Comparison of ENCODE assay signal across 15 cellular contexts in the genomic region with DNA sequence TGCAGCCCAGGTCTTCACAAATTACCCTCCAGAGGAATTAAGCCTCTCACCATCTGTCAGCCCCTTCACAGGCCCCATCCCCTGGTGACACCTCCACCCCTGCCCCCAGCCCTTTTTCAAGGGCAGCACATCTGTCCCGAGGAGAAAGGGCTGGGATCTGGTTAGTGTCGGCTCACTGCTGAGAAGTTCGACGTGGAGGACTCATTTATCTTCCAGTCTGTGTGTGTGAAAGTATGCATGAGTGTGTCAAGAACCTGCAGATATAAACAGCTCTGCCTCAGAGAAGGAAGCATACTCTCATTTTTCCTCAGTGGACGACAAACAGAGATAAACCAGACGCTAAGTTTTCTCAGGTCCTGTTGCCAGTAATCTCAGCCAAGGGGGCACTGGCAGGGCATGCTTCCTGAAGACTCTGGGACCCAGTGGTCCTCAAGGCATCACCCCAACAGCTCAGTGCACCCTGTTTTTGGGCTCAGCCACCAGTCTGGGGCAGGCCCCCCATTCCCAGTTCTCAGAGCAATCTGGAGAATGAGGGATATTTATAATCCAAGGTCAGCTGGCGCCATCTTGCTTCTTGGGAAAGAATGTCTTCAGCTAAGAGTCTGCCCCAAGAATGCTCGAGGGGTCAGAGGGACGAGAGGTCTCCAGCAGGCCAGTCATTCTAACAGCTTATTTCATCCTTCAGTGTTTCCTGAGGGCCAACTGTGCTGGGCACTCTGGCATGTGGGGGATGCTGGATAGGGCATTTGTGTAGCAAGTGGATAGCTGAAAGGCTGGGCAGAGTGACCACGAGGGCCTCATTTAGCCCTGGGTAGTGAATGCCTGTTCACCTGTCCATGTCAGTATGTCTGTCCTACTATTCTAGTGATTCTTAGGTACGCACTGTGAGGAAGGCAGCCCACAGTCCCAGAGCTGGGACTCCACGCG.
DNase-seq lines count a peak whose midpoint lies in the region; ATAC-seq and TF ChIP-seq lines count a peak whose summit lies in the region.
"Had no signal": no experiment of that assay in that cellular context is flagged by ENCODE, and none has a peak within 500 bp of the region (broad histone marks: within the 10 kb centered on the region; RNA-seq: fewer than 3 reads in every experiment).

No MANE protein-coding gene starts in this region.

- no peak overlapping the region for H3K9ac ChIP-seq in OCI-LY3 (ENCODE audit: low read length)

- intact Hi-C loops in Right ventricle myocardium superior (cut with DNase I), result no loop called here

- H4K20me1 ChIP-seq in OCI-LY3 (ENCODE audit: insufficient read depth, low read length) (no peaks in the 10 kb centered on the region), osteoblast (ENCODE audit: insufficient read depth, low read length) (no peaks in the 10 kb centered on the region)

- H3K79me2 ChIP-seq in OCI-LY3 (ENCODE audit: low read length) (no peaks in the 10 kb centered on the region), osteoblast (ENCODE audit: insufficient read depth, low read length) (no peaks in the 10 kb centered on the region)

- ATAC-seq in Right ventricle myocardium superior (ENCODE audit: poor library complexity), result peak; percentile 48
- no peak for ATAC-seq in HG02571 (IDR thresholded peaks at IDR 0.05; ENCODE audit: unreplicated experiment)
- ATAC-seq: left lobe of liver had no signal

- H3K4me2 ChIP-seq in OCI-LY3 (ENCODE audit: low read length) (no peak overlapping the region), osteoblast (ENCODE audit: insufficient read depth, low read length) (no peak overlapping the region)

- no peak overlapping the region for H2AFZ ChIP-seq in OCI-LY3 (ENCODE audit: low read depth, low read length)
- no peak overlapping the region for H2AFZ ChIP-seq in osteoblast (ENCODE audit: low read length)

- H3K27ac ChIP-seq in OCI-LY3 (ENCODE audit: low read length), result no peak overlapping the region
- no peak overlapping the region for H3K27ac ChIP-seq in osteoblast (ENCODE audit: low read depth, low read length)
- H3K27ac ChIP-seq: neutrophil, upper lobe of left lung had no signal

- TF ChIP-seq CTCF in OCI-LY3 (IDR thresholded peaks at IDR 0.05; ENCODE audit: low read depth, low read length) (0 out of 2 replicates have a peak, but pooled peaks have one; percentile 5), osteoblast (IDR thresholded peaks at IDR 0.05; ENCODE audit: extremely low read depth, low read depth, low read length) (peak; percentile 24), GM10266 (IDR thresholded peaks at IDR 0.05; ENCODE audit: control insufficient read depth, insufficient read depth, low read depth, missing control alignments) (no peak)

- H3K4me1 ChIP-seq in OCI-LY3 (ENCODE audit: low read length), result no peaks in the 10 kb centered on the region
- H3K4me1 ChIP-seq in osteoblast (ENCODE audit: insufficient read depth, low read length), result no peaks in the 10 kb centered on the region

- DNase-seq in ELF-1 (ENCODE audit: low read depth, low spot score) (peak; percentile 39), Right ventricle myocardium superior (no peak), osteoblast (ENCODE audit: insufficient read length, low spot score, missing footprints) (no peak), C1 segment of cervical spinal cord (lab: John Stamatoyannopoulos, UW) (no peak), 8988T (no peak), GM10266 (ENCODE audit: extremely low spot score) (no peak)
- DNase-seq: activated CD8-positive, alpha-beta memory T cell treated with anti-CD3 and anti-CD28 coated beads for 24 hours; activated naive CD4-positive, alpha-beta T cell; DMS153; NCI-H1417; upper lobe of left lung had no signal

- H3K4me3 ChIP-seq in OCI-LY3 (ENCODE audit: low read length), result no peak overlapping the region
- H3K4me3 ChIP-seq in osteoblast (ENCODE audit: insufficient read depth, low read length), result no peak overlapping the region
- H3K4me3 ChIP-seq: upper lobe of left lung had no signal

- H3K27me3 ChIP-seq in OCI-LY3 (ENCODE audit: low read depth, low read length), result no peaks in the 10 kb centered on the region
- H3K27me3 ChIP-seq in osteoblast (ENCODE audit: insufficient read depth, low read length), result peaks cover 58% of the 10 kb centered on the region
- H3K27me3 ChIP-seq: upper lobe of left lung had no signal

- H3K9me3 ChIP-seq in OCI-LY3 (ENCODE audit: insufficient read depth, low read length), result no peaks in the 10 kb centered on the region
- H3K9me3 ChIP-seq in osteoblast (ENCODE audit: low read depth, low read length), result no peaks in the 10 kb centered on the region
- H3K9me3 ChIP-seq: neutrophil, upper lobe of left lung had no signal

- H3K36me3 ChIP-seq in OCI-LY3 (replicated peaks; ENCODE audit: low read depth, low read length), result no peaks in the 10 kb centered on the region
- no peaks in the 10 kb centered on the region for H3K36me3 ChIP-seq in osteoblast (ENCODE audit: insufficient read depth, low read length)
- H3K36me3 ChIP-seq: neutrophil, upper lobe of left lung had no signal
